18 cellular contexts compared by ENCODE assay signal in the genomic region with DNA sequence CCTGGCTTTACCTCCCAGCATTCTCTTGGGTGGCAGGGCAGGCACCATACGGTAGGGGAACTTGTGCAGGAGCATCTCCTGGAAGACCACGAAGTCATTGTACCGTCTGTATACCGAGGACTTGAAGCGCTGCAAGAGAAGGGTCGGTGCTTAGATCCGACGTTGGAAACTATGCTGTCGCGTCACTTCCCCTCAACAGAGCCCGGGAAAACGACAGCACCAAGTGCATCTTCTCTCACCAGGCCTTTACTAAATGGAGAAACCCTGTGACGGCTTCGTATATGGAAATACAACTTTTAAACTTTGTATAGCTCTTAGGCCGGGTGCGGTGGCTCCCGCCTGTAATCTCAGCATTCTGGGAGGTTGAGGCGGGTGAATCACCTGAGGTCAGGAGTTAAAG. TPM values are rescaled to one million over a fixed set of nuclear protein-coding genes. Genes with fewer than 3 reads are reported as not detected.
DNase-seq lines count a peak whose midpoint lies in the region; ATAC-seq, FAIRE-seq and TF ChIP-seq lines count a peak whose summit lies in the region.
"Had no signal": no experiment of that assay in that cellular context is flagged by ENCODE, and none has a peak within 500 bp of the region (broad histone marks: within the 10 kb centered on the region; RNA-seq: fewer than 3 reads in every experiment).

No MANE protein-coding gene starts in this region.

- H3K4ac ChIP-seq in H1 (replicated peaks; ENCODE audit: insufficient read length, low read depth, low read length) (no peak overlapping the region), neuronal stem cell (ENCODE audit: low read length) (no peak overlapping the region)

- FAIRE-seq in H1 (lab: Jason Lieb, UNC) (no peak), urothelium cell line (lab: Jason Lieb, UNC) (peak; percentile 35), D721Med (lab: Jason Lieb, UNC) (no peak)
- FAIRE-seq: G401.6, GM12892, GM19239 had no signal

- no peak overlapping the region for H2BK20ac ChIP-seq in H1 (ENCODE audit: low read length)

- H3K23me2 ChIP-seq in H1 (ENCODE audit: low read depth, low read length): no peaks in the 10 kb centered on the region

- no peak for ATAC-seq in HG02588 (IDR thresholded peaks at IDR 0.05; ENCODE audit: unreplicated experiment)
- ATAC-seq: HCT116 had no signal

- H3K4me3 ChIP-seq in H1 (ENCODE audit: extremely low read depth in 1 of 4, insufficient read depth in 2 of 4, low read depth in 3 of 4, low read length in 4 of 4): no peak overlapping the region
- H3K4me3 ChIP-seq in neuronal stem cell (ENCODE audit: low read length in 2 of 2): no peak overlapping the region
- H3K4me3 ChIP-seq: GM23248 had no signal

- 90% methylated on average over 15 of the region's 18 CpGs; no CpG with 5 or more reads in 1 of the 2 experiments for WGBS in H1 (ENCODE audit: extremely low coverage in 1 of 2, insufficient coverage in 1 of 2, insufficient read length in 1 of 2, insufficient replicate concordance in 2 of 2, low coverage in 1 of 2, low lambda C conversion rate in 2 of 2, missing lambda C conversion rate in 1 of 2), 2 experiments
- WGBS in neuronal stem cell (ENCODE audit: extremely low coverage in 2 of 2, insufficient read length in 2 of 2, insufficient replicate concordance in 1 of 2), 2 donors: no CpG with 5 or more reads among the region's 18 CpGs

- TF ChIP-seq CTCF in H1 (IDR thresholded peaks at IDR 0.05; ENCODE audit: control extremely low read depth in 1 of 3, insufficient read depth in 1 of 3, low read depth in 1 of 3, low read length in 3 of 3) (no peak), D721Med (IDR thresholded peaks at IDR 0.05; ENCODE audit: insufficient read depth, missing control alignments) (no peak)

- H3K36me3 ChIP-seq in H1 (ENCODE audit: control insufficient read depth in 2 of 4, insufficient read depth in 4 of 4, low read length in 3 of 4): peaks cover 0 to 10% (median 3%) of the 10 kb centered on the region in 4 experiments; a peak in 1 of 8 replicates
- peaks cover 14 to 51% of the 10 kb centered on the region in 2 donors for H3K36me3 ChIP-seq in neuronal stem cell (replicated peaks in 1 of 2; ENCODE audit: control insufficient read depth in 2 of 2, insufficient read depth in 2 of 2, low read length in 2 of 2)

- DNase-seq in H1 (ENCODE audit: low read depth in 1 of 2, low spot score in 2 of 2) (no peak), neuronal stem cell (ENCODE audit: low spot score) (no peak), urothelium cell line (ENCODE audit: low spot score) (no peak), dermis blood vessel endothelial cell (no peak), D721Med (ENCODE audit: insufficient read length, low spot score) (no peak)
- DNase-seq: C1 segment of cervical spinal cord; Calu3; CD4-positive, alpha-beta memory T cell; COR-L47; DMS153; DND-41; GM23248; H9 had no signal

- no peak overlapping the region for H3K56ac ChIP-seq in H1 (replicated peaks; ENCODE audit: insufficient read length, low read depth, low read length)

- H2BK15ac ChIP-seq in H1 (ENCODE audit: low read length) (no peak overlapping the region), neuronal stem cell (ENCODE audit: low read length) (no peak overlapping the region)

- H3K79me1 ChIP-seq in H1 (ENCODE audit: low read depth, low read length) (no peaks in the 10 kb centered on the region; the same call in 1 of the 2 replicates), neuronal stem cell (ENCODE audit: low read depth, low read length) (peaks cover 10% of the 10 kb centered on the region)

- no peak overlapping the region for H4K8ac ChIP-seq in H1 (ENCODE audit: extremely low read depth, insufficient read depth, low read length)
- no peak overlapping the region for H4K8ac ChIP-seq in neuronal stem cell (ENCODE audit: low read depth, low read length)

- H3K4me1 ChIP-seq in H1 (replicated peaks in 1 of 4; ENCODE audit: control insufficient read depth in 3 of 4, insufficient read depth in 4 of 4, low read length in 3 of 4): peaks cover 0 to 5% (median under 1%) of the 10 kb centered on the region in 4 experiments; a peak in 3 of 7 replicates
- H3K4me1 ChIP-seq in neuronal stem cell (ENCODE audit: control insufficient read depth in 2 of 2, insufficient read depth in 1 of 2, low read depth in 1 of 2, low read length in 2 of 2): peaks cover 0 to 10% of the 10 kb centered on the region in 2 donors

- H2AFZ ChIP-seq in H1 (ENCODE audit: low read length) (no peak overlapping the region), neuronal stem cell (ENCODE audit: low read length) (no peak overlapping the region)
- H2AFZ ChIP-seq: GM23248 had no signal

- H4K20me1 ChIP-seq in H1 (replicated peaks in 1 of 2; ENCODE audit: control insufficient read depth in 1 of 2, insufficient read depth in 2 of 2, low read length in 2 of 2): peaks cover 1 to 2% of the 10 kb centered on the region in 2 experiments

- H2BK12ac ChIP-seq in H1 (ENCODE audit: low read depth, low read length) (no peak overlapping the region), neuronal stem cell (ENCODE audit: low read length) (no peak overlapping the region)

- 0 out of 2 replicates have a peak overlapping the region, but pooled peaks have one; percentile 52 for H2BK5ac ChIP-seq in H1 (ENCODE audit: low read depth, low read length)
- H2BK5ac ChIP-seq in neuronal stem cell (ENCODE audit: low read length): no peak overlapping the region

- H3K27ac ChIP-seq in H1 (ENCODE audit: low read depth, low read length) (no peak overlapping the region), neuronal stem cell (replicated peaks; ENCODE audit: low read length) (no peak overlapping the region)
- H3K27ac ChIP-seq: GM23248 had no signal

- no peak overlapping the region for H4K5ac ChIP-seq in H1 (ENCODE audit: insufficient read length, low read depth, low read length)

- no peak overlapping the region for H2AK5ac ChIP-seq in H1 (ENCODE audit: low read depth, low read length)
- H2AK5ac ChIP-seq in neuronal stem cell (ENCODE audit: low read depth, low read length): no peak overlapping the region

- H2BK120ac ChIP-seq in H1 (replicated peaks; ENCODE audit: low read depth, low read length): no peak overlapping the region
- peak overlapping the region; percentile 47 for H2BK120ac ChIP-seq in neuronal stem cell (ENCODE audit: low read depth, low read length)

- no peak overlapping the region for H3K14ac ChIP-seq in H1 (ENCODE audit: insufficient read length)
- H3K14ac ChIP-seq in neuronal stem cell (ENCODE audit: low read length): no peak overlapping the region

- H3K4me2 ChIP-seq in H1 (ENCODE audit: insufficient read depth in 1 of 2, low read depth in 2 of 2, low read length in 2 of 2) (no peak overlapping the region), neuronal stem cell (ENCODE audit: insufficient read depth, low read length, poor library complexity, severe bottlenecking) (no peak overlapping the region)

- TF ChIP-seq POLR2A in H1 (IDR thresholded peaks at IDR 0.05; ENCODE audit: control extremely low read depth in 1 of 2, low read depth in 2 of 2, low read length in 2 of 2): no peak

- H3K23ac ChIP-seq in H1 (ENCODE audit: insufficient read length) (no peak overlapping the region), neuronal stem cell (ENCODE audit: low read depth, low read length, poor library complexity) (peak overlapping the region; percentile 31)

- no peak for TF ChIP-seq EP300 in H1 (IDR thresholded peaks at IDR 0.05; ENCODE audit: borderline replicate concordance in 1 of 2, low read depth in 2 of 2, low read length in 2 of 2)

- no peak overlapping the region for H3K9ac ChIP-seq in H1 (replicated peaks in 1 of 4; ENCODE audit: extremely low read depth in 1 of 4, low read depth in 3 of 4, low read length in 3 of 4)
- no peak overlapping the region for H3K9ac ChIP-seq in neuronal stem cell (ENCODE audit: low read depth, low read length, poor library complexity)
- H3K9ac ChIP-seq: GM23248 had no signal

- H3K18ac ChIP-seq in H1 (ENCODE audit: extremely low read depth, low read length) (no peak overlapping the region), neuronal stem cell (ENCODE audit: low read length) (peak overlapping the region; percentile 38)

- POLR2A ChIA-PET in H1 (lab: Charles Lee; ENCODE audit: partially characterized antibody): interaction anchor here (1.7 kb wide), 1 partner anchor 80 kb away, joined by 5 read pairs; no protein-coding TSS in a partner anchor

- TF ChIP-seq RAD21 in H1 (IDR thresholded peaks at IDR 0.05 in 1 of 2, conservative IDR thresholded peaks at IDR 0.05 in 1 of 2; ENCODE audit: low read depth in 2 of 2, low read length in 2 of 2): no peak

- H3K27me3 ChIP-seq in H1 (replicated peaks in 1 of 4; ENCODE audit: control insufficient read depth in 3 of 4, extremely low read depth in 1 of 4, insufficient read depth in 3 of 4, low read length in 3 of 4): no peaks in the 10 kb centered on the region
- H3K27me3 ChIP-seq in neuronal stem cell (ENCODE audit: control insufficient read depth in 3 of 3, insufficient read depth in 3 of 3, low read depth in 1 of 3, low read length in 3 of 3): no peaks in the 10 kb centered on the region

- peaks cover 0 to 4% of the 10 kb centered on the region in 2 experiments; a peak in 1 of 4 replicates for H3K79me2 ChIP-seq in H1 (ENCODE audit: control insufficient read depth in 1 of 2, insufficient read depth in 2 of 2, low read length in 2 of 2)

- CTCF ChIA-PET in H1 (lab: Charles Lee; ENCODE audit: partially characterized antibody): interaction anchor here (1.0 to 1.6 kb wide), 4 partner anchors 11 to 27 kb away, joined by 4 to 9 read pairs (median 6); no protein-coding TSS in a partner anchor

- H4K91ac ChIP-seq in H1 (replicated peaks; ENCODE audit: insufficient read length, low read length) (no peak overlapping the region), neuronal stem cell (ENCODE audit: low read depth, low read length, poor library complexity) (no peak overlapping the region)

- H3K9me3 ChIP-seq in H1 (ENCODE audit: insufficient read depth in 2 of 2, low read depth in 1 of 2, low read length in 1 of 2) (no peaks in the 10 kb centered on the region), neuronal stem cell (replicated peaks in 1 of 2; ENCODE audit: control insufficient read depth in 2 of 2, insufficient read depth in 1 of 2, low read depth in 1 of 2, low read length in 2 of 2) (peaks cover 0 to 1% of the 10 kb centered on the region in 2 donors)

RNA-seq across cellular contexts. Expression of a gene that starts 33.1 kb away (rescaled TPM):
- total RNA-seq in H1 (2021; fragmentation: NEBNext Ultra II Directional; extraction: Animal tissue kit (Norgen Biotek cat#: 25700)): 76.1 and 85.2 TPM in 2 replicates
- polyA plus RNA-seq in H1 (2011; rRNA removed): 89.5 and 101 TPM in 2 replicates
- 97.8 TPM for polyA plus RNA-seq in H1 (2011; cell fraction: cytosol; rRNA removed)
- polyA plus RNA-seq in H1 (2011; cell fraction: nucleus; rRNA removed): 69.8 TPM
- 103 to 158 TPM (median 150 TPM) in 4 replicates for polyA plus RNA-seq in H1 (2012, experiment 1 of 2)
- polyA plus RNA-seq in H1 (2012, experiment 2 of 2): 122 TPM
- 52.9 TPM for polyA plus RNA-seq in H1 (2013, experiment 1 of 2)
- polyA plus RNA-seq in H1 (2013, experiment 2 of 2): 59.3 TPM
- 29.5 and 36.6 TPM in 2 replicates for polyA minus RNA-seq in H1 (2011; rRNA and poly(A)+ RNA removed)
- polyA minus RNA-seq in H1 (2011; cell fraction: cytosol; rRNA and poly(A)+ RNA removed): 29.8 TPM
- polyA minus RNA-seq in H1 (2011; cell fraction: nucleus; rRNA and poly(A)+ RNA removed): 20.8 TPM
- 46.7 TPM for polyA plus RNA-seq in neuronal stem cell (2013, experiment 1 of 2)
- 46.4 TPM for polyA plus RNA-seq in neuronal stem cell (2013, experiment 2 of 2)
- total RNA-seq in dermis blood vessel endothelial cell: 8.0 and 14.2 TPM in 2 replicates

RNA-seq across cellular contexts. Expression of a gene that starts 33.1 kb away (rescaled TPM):
- total RNA-seq in H1 (2021; fragmentation: NEBNext Ultra II Directional; extraction: Animal tissue kit (Norgen Biotek cat#: 25700)): 38.6 and 38.7 TPM in 2 replicates
- 17.2 and 19.0 TPM in 2 replicates for polyA plus RNA-seq in H1 (2011; rRNA removed)
- 26.2 TPM for polyA plus RNA-seq in H1 (2011; cell fraction: cytosol; rRNA removed)
- 20.0 TPM for polyA plus RNA-seq in H1 (2011; cell fraction: nucleus; rRNA removed)
- 36.9 to 43.2 TPM (median 37.8 TPM) in 4 replicates for polyA plus RNA-seq in H1 (2012, experiment 1 of 2)
- polyA plus RNA-seq in H1 (2012, experiment 2 of 2): 19.2 TPM
- 28.5 TPM for polyA plus RNA-seq in H1 (2013, experiment 1 of 2)
- polyA plus RNA-seq in H1 (2013, experiment 2 of 2): 29.2 TPM
- polyA minus RNA-seq in H1 (2011; rRNA and poly(A)+ RNA removed): 26.9 and 29.8 TPM in 2 replicates
- 13.9 TPM for polyA minus RNA-seq in H1 (2011; cell fraction: cytosol; rRNA and poly(A)+ RNA removed)
- polyA minus RNA-seq in H1 (2011; cell fraction: nucleus; rRNA and poly(A)+ RNA removed): 13.0 TPM
- polyA plus RNA-seq in neuronal stem cell (2013, experiment 1 of 2): 21.4 TPM
- 21.4 TPM for polyA plus RNA-seq in neuronal stem cell (2013, experiment 2 of 2)
- total RNA-seq in dermis blood vessel endothelial cell: 15.3 and 20.1 TPM in 2 replicates

RNA-seq across cellular contexts. Expression of a gene that starts 39.1 kb away (rescaled TPM):
- total RNA-seq in H1 (2021; fragmentation: NEBNext Ultra II Directional; extraction: Animal tissue kit (Norgen Biotek cat#: 25700)): 46.2 and 49.5 TPM in 2 replicates
- polyA plus RNA-seq in H1 (2011; rRNA removed): 69.2 and 70.8 TPM in 2 replicates
- polyA plus RNA-seq in H1 (2011; cell fraction: cytosol; rRNA removed): 43.8 TPM
- polyA plus RNA-seq in H1 (2011; cell fraction: nucleus; rRNA removed): 87.4 TPM
- 24.9 to 55.7 TPM (median 48.9 TPM) in 4 replicates for polyA plus RNA-seq in H1 (2012, experiment 1 of 2)
- polyA plus RNA-seq in H1 (2012, experiment 2 of 2): 15.1 TPM
- 13.0 TPM for polyA plus RNA-seq in H1 (2013, experiment 1 of 2)
- polyA plus RNA-seq in H1 (2013, experiment 2 of 2): 12.5 TPM
- 76.9 and 104 TPM in 2 replicates for polyA minus RNA-seq in H1 (2011; rRNA and poly(A)+ RNA removed)
- polyA minus RNA-seq in H1 (2011; cell fraction: cytosol; rRNA and poly(A)+ RNA removed): 27.6 TPM
- polyA minus RNA-seq in H1 (2011; cell fraction: nucleus; rRNA and poly(A)+ RNA removed): 30.4 TPM
- 10.4 TPM for polyA plus RNA-seq in neuronal stem cell (2013, experiment 1 of 2)
- polyA plus RNA-seq in neuronal stem cell (2013, experiment 2 of 2): 12.5 TPM
- total RNA-seq in dermis blood vessel endothelial cell: 9.4 and 18.5 TPM in 2 replicates

RNA-seq across cellular contexts. Expression of a gene that starts 42.4 kb away (rescaled TPM):
- 38.8 and 40.4 TPM in 2 replicates for total RNA-seq in H1 (2021; fragmentation: NEBNext Ultra II Directional; extraction: Animal tissue kit (Norgen Biotek cat#: 25700))
- 44.6 and 61.5 TPM in 2 replicates for polyA plus RNA-seq in H1 (2011; rRNA removed)
- 39.0 TPM for polyA plus RNA-seq in H1 (2011; cell fraction: cytosol; rRNA removed)
- 51.0 TPM for polyA plus RNA-seq in H1 (2011; cell fraction: nucleus; rRNA removed)
- polyA plus RNA-seq in H1 (2012, experiment 1 of 2): 21.3 to 37.3 TPM (median 33.3 TPM) in 4 replicates
- polyA plus RNA-seq in H1 (2012, experiment 2 of 2): 26.7 TPM
- polyA plus RNA-seq in H1 (2013, experiment 1 of 2): 17.3 TPM
- polyA plus RNA-seq in H1 (2013, experiment 2 of 2): 16.6 TPM
- polyA minus RNA-seq in H1 (2011; rRNA and poly(A)+ RNA removed): 21.0 and 24.8 TPM in 2 replicates
- polyA minus RNA-seq in H1 (2011; cell fraction: cytosol; rRNA and poly(A)+ RNA removed): 34.5 TPM
- polyA minus RNA-seq in H1 (2011; cell fraction: nucleus; rRNA and poly(A)+ RNA removed): 27.3 TPM
- polyA plus RNA-seq in neuronal stem cell (2013, experiment 1 of 2): 20.0 TPM
- polyA plus RNA-seq in neuronal stem cell (2013, experiment 2 of 2): 18.9 TPM
- total RNA-seq in dermis blood vessel endothelial cell: 48.4 and 53.3 TPM in 2 replicates
